ENCODE assay signal across 15 cellular contexts in genomic region chr2:21466528-21466927, GRCh38.
DNase-seq lines count a peak whose midpoint lies in the region.
"Had no signal": no experiment of that assay in that cellular context is flagged by ENCODE, and none has a peak within 500 bp of the region (broad histone marks: within the 10 kb centered on the region; RNA-seq: fewer than 3 reads in every experiment).

No MANE protein-coding gene starts in this region.

- H3K27ac Mint-ChIP-seq in immature natural killer cell = no peak overlapping the region
- H3K27ac Mint-ChIP-seq: B cell; CD4-positive, alpha-beta T cell; HFFc6 had no signal

- H3K36me3 Mint-ChIP-seq in immature natural killer cell = no peaks in the 10 kb centered on the region

- H3K36me3 ChIP-seq in SJSA1 = no peaks in the 10 kb centered on the region
- no peaks in the 10 kb centered on the region for H3K36me3 ChIP-seq in stomach smooth muscle (ENCODE audit: control insufficient read depth in 2 of 2, insufficient read depth in 2 of 2, low read length in 2 of 2)
- H3K36me3 ChIP-seq in effector memory CD4-positive, alpha-beta T cell (ENCODE audit: control insufficient read depth, insufficient read depth, low read length) = no peaks in the 10 kb centered on the region

- H3K9me3 ChIP-seq in SJSA1 (replicated peaks) = no peaks in the 10 kb centered on the region
- no peaks in the 10 kb centered on the region for H3K9me3 ChIP-seq in stomach smooth muscle (ENCODE audit: control insufficient read depth in 2 of 2, low read length in 2 of 2)
- no peaks in the 10 kb centered on the region for H3K9me3 ChIP-seq in effector memory CD4-positive, alpha-beta T cell (ENCODE audit: control insufficient read depth, low read length)

- H3K9ac ChIP-seq in stomach smooth muscle (ENCODE audit: low read length in 2 of 2) = no peak overlapping the region

- no peak overlapping the region for H3K4me3 Mint-ChIP-seq in immature natural killer cell
- H3K4me3 Mint-ChIP-seq: B cell; CD4-positive, alpha-beta T cell; HFFc6 had no signal

- H3K4me3 ChIP-seq in SJSA1 = no peak overlapping the region
- H3K4me3 ChIP-seq in stomach smooth muscle (ENCODE audit: low read length in 2 of 2) = no peak overlapping the region
- no peak overlapping the region for H3K4me3 ChIP-seq in effector memory CD4-positive, alpha-beta T cell (ENCODE audit: insufficient read depth, low read depth, low read length, poor library complexity, severe bottlenecking)

- H3K27me3 Mint-ChIP-seq in immature natural killer cell (ENCODE audit: low read depth in 3 of 3) = peaks cover 0 to 4% (median 2%) of the 10 kb centered on the region in 3 donors
- H3K27me3 Mint-ChIP-seq: B cell; CD4-positive, alpha-beta T cell had no signal

- H3K27ac ChIP-seq in SJSA1 (peak overlapping the region; percentile 70), stomach smooth muscle (ENCODE audit: low read length) (peak overlapping the region; percentile 18)
- no peak overlapping the region for H3K27ac ChIP-seq in effector memory CD4-positive, alpha-beta T cell (ENCODE audit: insufficient read depth, low read length, poor library complexity, severe bottlenecking)

- DNase-seq in EL (peak; percentile 8), SJSA1 (ENCODE audit: low read depth in 1 of 2, low spot score in 2 of 2) (peak in 1 of 2 experiments; percentile 77), iris pigment epithelial cell (ENCODE audit: low read depth) (peak; percentile 75), immature natural killer cell (no peak), cerebellar cortex (ENCODE audit: low spot score) (no peak)
- no peak for DNase-seq in effector memory CD4-positive, alpha-beta T cell
- DNase-seq: ACHN; C1 segment of cervical spinal cord; CD4-positive, alpha-beta T cell; DMS79; GDM1; HCEC 1CT; HFFc6 had no signal

- H3K4me1 ChIP-seq in SJSA1 (replicated peaks) (peaks cover 38% of the 10 kb centered on the region), stomach smooth muscle (ENCODE audit: control insufficient read depth, insufficient read depth, low read length) (peaks cover 15% of the 10 kb centered on the region)
- no peaks in the 10 kb centered on the region for H3K4me1 ChIP-seq in effector memory CD4-positive, alpha-beta T cell (ENCODE audit: control insufficient read depth, insufficient read depth, low read length, poor library complexity, severe bottlenecking)

- peaks cover 7 to 40% (median 11%) of the 10 kb centered on the region in 6 donors for H3K9me3 Mint-ChIP-seq in immature natural killer cell

- no peaks in the 10 kb centered on the region for H3K4me1 Mint-ChIP-seq in immature natural killer cell
- H3K4me1 Mint-ChIP-seq: B cell had no signal

- H3K27me3 ChIP-seq in SJSA1 (replicated peaks) (no peaks in the 10 kb centered on the region), stomach smooth muscle (ENCODE audit: control insufficient read depth in 1 of 2, insufficient read depth in 2 of 2, low read length in 2 of 2) (no peaks in the 10 kb centered on the region)
- no peaks in the 10 kb centered on the region for H3K27me3 ChIP-seq in effector memory CD4-positive, alpha-beta T cell (replicated peaks; ENCODE audit: control insufficient read depth, insufficient read depth, low read length, poor library complexity, severe bottlenecking)

Comparison
In these comparisons a context has a peak if more than half of its experiments do, and no peak if none do; other contexts are left out.
1. DNase-seq: peak in EL (single experiment) and iris pigment epithelial cell (single experiment); none in immature natural killer cell (0 of 3), cerebellar cortex (single experiment) and effector memory CD4-positive, alpha-beta T cell (0 of 3).